Comparison of ENCODE assay signal across 20 cellular contexts in genomic region chr15:28110416-28110975, GRCh38. TPM values are rescaled to one million over a fixed set of nuclear protein-coding genes. Genes with fewer than 3 reads are reported as not detected.
DNase-seq lines count a peak whose midpoint lies in the region; ATAC-seq and TF ChIP-seq lines count a peak whose summit lies in the region.
"Had no signal": no experiment of that assay in that cellular context is flagged by ENCODE, and none has a peak within 500 bp of the region (broad histone marks: within the 10 kb centered on the region; RNA-seq: fewer than 3 reads in every experiment).

No MANE protein-coding gene starts in this region.

- CTCF ChIA-PET in T-cell (lab: Charles Lee): no interaction called here

- H3K27ac Mint-ChIP-seq in central memory CD8-positive, alpha-beta T cell (ENCODE audit: low read depth): peak overlapping the region; percentile 38
- no peak overlapping the region for H3K27ac Mint-ChIP-seq in T-cell
- H3K27ac Mint-ChIP-seq: activated naive CD4-positive, alpha-beta T cell treated with anti-CD3 and anti-CD28 coated beads, Interleukin-2, amount 50 U/mL, for 24 hours; activated T-cell treated with anti-CD3 and anti-CD28 coated beads, Interleukin-2, amount 50 U/mL, for 24 hours; CD14-positive monocyte had no signal

- DNase-seq in left cardiac atrium (no peak), Right ventricle myocardium superior (no peak), islet precursor cell (peak; percentile 46), GM19240 (ENCODE audit: insufficient read length, low spot score) (no peak), GM10266 (ENCODE audit: extremely low spot score) (no peak), T-cell (no peak), NCI-H1417 treated with DMSO at 0.1 percent for 48 hours (lab: John Stamatoyannopoulos, UW) (no peak)
- DNase-seq in central memory CD8-positive, alpha-beta T cell (ENCODE audit: low spot score in 2 of 2): no peak
- DNase-seq: activated CD4-positive, alpha-beta T cell treated with anti-CD3 and anti-CD28 coated beads, Interleukin-2, amount 50 U/mL, for 4 hours; activated T-cell treated with anti-CD3 and anti-CD28 coated beads, Interleukin-2, amount 50 U/mL, for 24 hours; cortex of kidney; DMS53; gastrocnemius medialis; KG1; mucosa of descending colon; NCI-H1930; stimulated activated CD4-positive, alpha-beta T cell treated with anti-CD3 and anti-CD28 coated beads, Interleukin-12 subunit alpha, Interleukin-12 subunit beta, amount 100 ng/mL, for 4 hours had no signal

- peaks cover 9% of the 10 kb centered on the region for H3K27me3 Mint-ChIP-seq in central memory CD8-positive, alpha-beta T cell
- peaks cover 6 to 7% of the 10 kb centered on the region in 2 donors for H3K27me3 Mint-ChIP-seq in T-cell

- peak; percentile 9 to 13 for ATAC-seq in left cardiac atrium
- ATAC-seq in Right ventricle myocardium superior (ENCODE audit: poor library complexity): no peak
- no peak for ATAC-seq in central memory CD8-positive, alpha-beta T cell (replicated peaks; ENCODE audit: extremely low read depth, poor library complexity, severe bottlenecking)
- ATAC-seq in T-cell (replicated peaks in 1 of 4): no peak
- ATAC-seq: gastrocnemius medialis, mucosa of descending colon had no signal

- no peaks in the 10 kb centered on the region for H3K9me3 Mint-ChIP-seq in central memory CD8-positive, alpha-beta T cell
- no peaks in the 10 kb centered on the region for H3K9me3 Mint-ChIP-seq in T-cell
- H3K9me3 Mint-ChIP-seq: activated naive CD4-positive, alpha-beta T cell treated with anti-CD3 and anti-CD28 coated beads, Interleukin-2, amount 50 U/mL, for 24 hours; activated T-cell treated with anti-CD3 and anti-CD28 coated beads, Interleukin-2, amount 50 U/mL, for 24 hours had no signal

- no peak overlapping the region for H3K4me3 Mint-ChIP-seq in central memory CD8-positive, alpha-beta T cell
- no peak overlapping the region for H3K4me3 Mint-ChIP-seq in T-cell
- H3K4me3 Mint-ChIP-seq: activated naive CD4-positive, alpha-beta T cell treated with anti-CD3 and anti-CD28 coated beads, Interleukin-2, amount 50 U/mL, for 24 hours; activated T-cell treated with anti-CD3 and anti-CD28 coated beads, Interleukin-2, amount 50 U/mL, for 24 hours; CD14-positive monocyte had no signal

- H3K36me3 Mint-ChIP-seq in central memory CD8-positive, alpha-beta T cell (ENCODE audit: insufficient read depth): peaks cover 25% of the 10 kb centered on the region
- H3K36me3 Mint-ChIP-seq in T-cell: peaks cover 37% of the 10 kb centered on the region

- peaks cover 13% of the 10 kb centered on the region for H3K4me1 Mint-ChIP-seq in central memory CD8-positive, alpha-beta T cell
- peaks cover 8 to 13% (median 10%) of the 10 kb centered on the region in 3 donors for H3K4me1 Mint-ChIP-seq in T-cell

- POLR2A ChIA-PET in T-cell (lab: Charles Lee): no interaction called here

- TF ChIP-seq CTCF in GM10266 (IDR thresholded peaks at IDR 0.05; ENCODE audit: control insufficient read depth, insufficient read depth, low read depth, missing control alignments): no peak

- intact Hi-C loops in left cardiac atrium (cut with DNase I): no loop called here
- intact Hi-C loops in Right ventricle myocardium superior (cut with DNase I): no loop called here

RNA-seq across cellular contexts. Expression of gene OCA2, which starts 11.4 kb away (rescaled TPM):
- under 1 TPM in 1 of 2 donors, not detected in 1; 0.09 TPM for total RNA-seq in left cardiac atrium
- total RNA-seq in Right ventricle myocardium superior: 0.16 TPM
- under 1 TPM in 2 of 5 donors, not detected in 3; 0.19 to 0.67 TPM for total RNA-seq in T-cell
- total RNA-seq: T-helper 1 cell treated with Interleukin-12 subunit alpha and Interleukin-12 subunit beta and Interleukin-4 antibody, amounts not matched to agents 30 ng/mL and 1 ng/mL, for 36 hours had no signal

Comparison
In these comparisons a context has a peak if more than half of its experiments do, and no peak if none do; other contexts are left out.
1. ATAC-seq: peak in left cardiac atrium (2 of 2); none in Right ventricle myocardium superior (single experiment), central memory CD8-positive, alpha-beta T cell (single experiment) and T-cell (0 of 4).